In the genomic region with DNA sequence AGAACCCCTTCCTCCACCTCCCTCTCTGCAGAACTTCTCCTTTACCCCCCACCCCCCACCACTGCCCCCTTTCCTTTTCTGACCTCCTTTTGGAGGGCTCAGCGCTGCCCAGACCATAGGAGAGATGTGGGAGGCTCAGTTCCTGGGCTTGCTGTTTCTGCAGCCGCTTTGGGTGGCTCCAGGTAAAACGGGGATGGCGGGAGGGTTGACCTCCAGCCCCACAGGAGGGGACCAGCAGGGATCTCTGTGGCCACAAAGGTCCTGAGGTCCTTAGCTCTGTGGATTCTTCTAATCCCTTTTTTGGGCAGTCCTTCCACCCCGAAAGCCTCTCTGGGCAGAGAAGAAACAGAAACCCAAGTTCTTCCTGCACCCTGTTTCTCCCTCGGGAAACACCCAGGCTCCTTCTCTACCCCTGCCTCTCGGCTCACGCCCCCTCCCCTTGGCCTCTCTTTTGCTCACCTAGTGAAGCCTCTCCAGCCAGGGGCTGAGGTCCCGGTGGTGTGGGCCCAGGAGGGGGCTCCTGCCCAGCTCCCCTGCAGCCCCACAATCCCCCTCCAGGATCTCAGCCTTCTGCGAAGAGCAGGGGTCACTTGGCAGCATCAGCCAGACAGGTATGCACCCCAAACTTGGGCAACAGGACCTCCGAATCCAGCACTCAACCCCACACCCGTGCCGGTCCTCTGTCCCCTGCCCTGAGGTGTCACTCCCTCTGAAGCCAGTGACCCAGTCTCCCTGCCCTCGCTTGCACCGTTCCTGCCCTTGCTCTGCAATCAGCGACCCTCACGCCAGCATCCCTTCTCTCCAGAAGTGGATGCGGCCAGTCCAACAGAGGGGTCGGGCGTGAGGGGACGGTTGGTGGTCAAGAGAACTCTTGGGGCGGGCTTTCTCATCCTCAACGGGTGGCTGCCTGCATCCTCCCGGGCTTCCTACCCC, we compare ENCODE assay signal across 12 cellular contexts. TPM values are rescaled to one million over a fixed set of nuclear protein-coding genes. Genes with fewer than 3 reads are reported as not detected.
A peak's percentile ranks its signal among the peaks of the same experiment; 100 is the strongest.
DNase-seq lines count a peak whose midpoint lies in the region; ATAC-seq and TF ChIP-seq lines count a peak whose summit lies in the region.
"Had no signal": no experiment of that assay in that cellular context is flagged by ENCODE, and none has a peak within 500 bp of the region (broad histone marks: within the 10 kb centered on the region; RNA-seq: fewer than 3 reads in every experiment).

No MANE protein-coding gene starts in this region.

- no peak overlapping the region for H2AFZ ChIP-seq in hepatocyte

- TF ChIP-seq CTCF in hepatocyte (IDR thresholded peaks at IDR 0.05; ENCODE audit: poor library complexity) (no peak), stomach (IDR thresholded peaks at IDR 0.05) (no peak)

- no peaks in the 10 kb centered on the region for H3K36me3 ChIP-seq in hepatocyte (replicated peaks; ENCODE audit: insufficient read depth, low read depth)
- H3K36me3 ChIP-seq in stomach = peaks cover 12 to 23% (median 19%) of the 10 kb centered on the region in 4 donors

- no peak for ATAC-seq in T-helper 17 cell
- no peak for ATAC-seq in GM21717 (IDR thresholded peaks at IDR 0.05; ENCODE audit: unreplicated experiment)

- H3K4me1 ChIP-seq in hepatocyte (ENCODE audit: insufficient read depth) = peaks cover 37% of the 10 kb centered on the region
- peaks cover 37 to 92% (median 81%) of the 10 kb centered on the region in 4 donors for H3K4me1 ChIP-seq in stomach

- no peak for TF ChIP-seq POLR2A in stomach (IDR thresholded peaks at IDR 0.05)

- H3K4me2 ChIP-seq in hepatocyte = peak overlapping the region; percentile 70

- intact Hi-C loops in stomach (cut with DNase I; ENCODE audit: low total_unique reads) (no loop called here), posterior vena cava (cut with DNase I) (no loop called here)

- H3K27me3 Mint-ChIP-seq in activated T-cell treated with anti-CD3 and anti-CD28 coated beads, Interleukin-2, amount 50 U/mL, for 24 hours = peaks cover 20% of the 10 kb centered on the region
- peaks cover 48% of the 10 kb centered on the region for H3K27me3 Mint-ChIP-seq in T-helper 17 cell

- H3K9me3 Mint-ChIP-seq in activated T-cell treated with anti-CD3 and anti-CD28 coated beads, Interleukin-2, amount 50 U/mL, for 24 hours = no peaks in the 10 kb centered on the region

- H3K4me3 ChIP-seq in hepatocyte = no peak overlapping the region
- H3K4me3 ChIP-seq in stomach = peak overlapping the region; percentile 39 to 48 (median 40)

- WGBS in hepatocyte (ENCODE audit: low lambda C conversion rate, missing lambda C conversion rate) = 54% methylated on average over 23 of the region's 24 CpGs
- WGBS in stomach, 5 donors = 57 to 71% (median 65%) methylated on average over 16 to 24 of the region's 24 CpGs

- H3K4me3 Mint-ChIP-seq in activated T-cell treated with anti-CD3 and anti-CD28 coated beads, Interleukin-2, amount 50 U/mL, for 24 hours = peak overlapping the region; percentile 94
- H3K4me3 Mint-ChIP-seq in T-helper 17 cell = peak overlapping the region; percentile 92

- no peak overlapping the region for H3K27ac ChIP-seq in hepatocyte
- peak overlapping the region in 4 of 5 donors; percentile 28 to 66 (median 59) for H3K27ac ChIP-seq in stomach
- H3K27ac ChIP-seq: right atrium auricular region had no signal

- DNase-seq in activated T-cell treated with anti-CD3 and anti-CD28 coated beads, Interleukin-2, amount 50 U/mL, for 24 hours = no peak
- DNase-seq in activated T-cell treated with anti-CD3 and anti-CD28 coated beads, Interleukin-2, amount 50 U/mL, for 48 hours = no peak
- DNase-seq in T-helper 17 cell (no peak), hepatocyte (ENCODE audit: low spot score) (no peak), stomach (no peak), posterior vena cava (ENCODE audit: low spot score) (no peak), middle frontal gyrus (ENCODE audit: extremely low spot score, low spot score) (no peak)
- DNase-seq: kidney, NCI-H524 treated with DMSO at 0.1 percent for 48 hours had no signal

- TF ChIP-seq EP300 in stomach (IDR thresholded peaks at IDR 0.05) = no peak

- peaks cover 65% of the 10 kb centered on the region for H3K36me3 Mint-ChIP-seq in activated T-cell treated with anti-CD3 and anti-CD28 coated beads, Interleukin-2, amount 50 U/mL, for 24 hours (ENCODE audit: low read depth)
- peaks cover 9% of the 10 kb centered on the region for H3K36me3 Mint-ChIP-seq in T-helper 17 cell (ENCODE audit: low read depth)

- peaks cover 20% of the 10 kb centered on the region for H3K79me2 ChIP-seq in hepatocyte

- peaks cover 82% of the 10 kb centered on the region for H3K4me1 Mint-ChIP-seq in activated T-cell treated with anti-CD3 and anti-CD28 coated beads, Interleukin-2, amount 50 U/mL, for 24 hours (ENCODE audit: low read depth)
- H3K4me1 Mint-ChIP-seq in T-helper 17 cell = peaks cover 30% of the 10 kb centered on the region

- H3K9me3 ChIP-seq in T-helper 17 cell (ENCODE audit: control insufficient read depth, low read length, poor library complexity, severe bottlenecking) = no peaks in the 10 kb centered on the region
- no peaks in the 10 kb centered on the region for H3K9me3 ChIP-seq in hepatocyte (ENCODE audit: low read depth)
- H3K9me3 ChIP-seq in stomach = no peaks in the 10 kb centered on the region
- H3K9me3 ChIP-seq: right atrium auricular region had no signal

- peaks cover 19% of the 10 kb centered on the region for H4K20me1 ChIP-seq in hepatocyte (ENCODE audit: insufficient read depth, poor library complexity, severe bottlenecking)

- H3K27me3 ChIP-seq in hepatocyte (no peaks in the 10 kb centered on the region), stomach (peaks cover 0 to 35% (median 13%) of the 10 kb centered on the region in 3 donors)
- H3K27me3 ChIP-seq: right atrium auricular region had no signal

- peak overlapping the region; percentile 93 for H3K27ac Mint-ChIP-seq in activated T-cell treated with anti-CD3 and anti-CD28 coated beads, Interleukin-2, amount 50 U/mL, for 24 hours
- no peak overlapping the region for H3K27ac Mint-ChIP-seq in T-helper 17 cell

- no peaks in the 10 kb centered on the region for H3K9me2 ChIP-seq in hepatocyte (replicated peaks; ENCODE audit: insufficient read depth)

RNA-seq across cellular contexts. Expression of gene LAG3, which starts 0.7 kb away (rescaled TPM):
- 1 to 10 TPM; 3.8 to 4.6 TPM for total RNA-seq in T-helper 17 cell
- total RNA-seq in hepatocyte = 0.52 and 0.70 TPM in 2 replicates
- polyA plus RNA-seq in hepatocyte = 0.91 and 1.2 TPM in 2 replicates
- total RNA-seq in stomach = 1 to 10 TPM in 2 of 5 donors, not detected in 3; 2.2 to 2.3 TPM
- polyA plus RNA-seq in stomach = 1 to 10 TPM in 2 of 3 donors, under 1 TPM in 1; 0.25 to 1.4 (median 1.2) TPM
- 1 to 10 TPM in 1 of 2 donors, under 1 TPM in 1; 0.57 to 1.2 TPM for total RNA-seq in posterior vena cava
- total RNA-seq: M059J had no signal

RNA-seq across cellular contexts. Expression of gene PTMS, which starts 6.8 kb away (rescaled TPM):
- 10 to 100 TPM in 1 of 2 donors, 1 to 10 TPM in 1; 7.0 to 12.0 TPM for total RNA-seq in T-helper 17 cell
- 179 and 180 TPM in 2 replicates for total RNA-seq in hepatocyte
- polyA plus RNA-seq in hepatocyte = 282 and 315 TPM in 2 replicates
- 100 to 1,000 TPM in 1 of 5 donors, 10 to 100 TPM in 4; 22.8 to 261 (median 78.2) TPM for total RNA-seq in stomach
- 100 to 1,000 TPM; 228 to 363 (median 307) TPM for polyA plus RNA-seq in stomach
- total RNA-seq in posterior vena cava = 100 to 1,000 TPM; 373 to 398 TPM

RNA-seq across cellular contexts. Expression of gene CD4, which starts 16.3 kb away (rescaled TPM):
- total RNA-seq in T-helper 17 cell (100 to 1,000 TPM; 187 to 205 TPM), hepatocyte (2.4 and 2.7 TPM in 2 replicates), stomach (10 to 100 TPM in 1 of 5 donors, 1 to 10 TPM in 2, not detected in 2; 7.2 to 25.9 (median 9.7) TPM), posterior vena cava (10 to 100 TPM; 12.9 to 36.0 TPM)
- polyA plus RNA-seq in hepatocyte (2.7 and 6.4 TPM in 2 replicates), stomach (1 to 10 TPM; 2.0 to 7.3 (median 3.9) TPM)
- total RNA-seq: M059J had no signal

RNA-seq across cellular contexts. Expression of gene MLF2, which starts 20.1 kb away (rescaled TPM):
- total RNA-seq in T-helper 17 cell (100 to 1,000 TPM; 104 to 108 TPM), hepatocyte (210 and 241 TPM in 2 replicates), stomach (100 to 1,000 TPM in 4 of 5 donors, 1 to 10 TPM in 1; 9.3 to 296 (median 128) TPM), posterior vena cava (100 to 1,000 TPM; 106 to 145 TPM)
- polyA plus RNA-seq in hepatocyte (508 and 535 TPM in 2 replicates), stomach (100 to 1,000 TPM; 168 to 183 (median 180) TPM)

RNA-seq across cellular contexts. Expression of gene GPR162, which starts 48.6 kb away (rescaled TPM):
- total RNA-seq in T-helper 17 cell = under 1 TPM in 1 of 2 donors, not detected in 1; 0.63 TPM
- 1.2 and 2.3 TPM in 2 replicates for total RNA-seq in hepatocyte
- polyA plus RNA-seq in hepatocyte = 2.3 and 6.2 TPM in 2 replicates
- 1 to 10 TPM; 1.3 to 7.5 (median 1.8) TPM for total RNA-seq in stomach
- polyA plus RNA-seq in stomach = 1 to 10 TPM; 2.6 to 9.3 (median 6.4) TPM
- total RNA-seq in posterior vena cava = 1 to 10 TPM; 3.9 to 5.1 TPM

Comparison
In these comparisons a context has a peak if more than half of its experiments do, and no peak if none do; other contexts are left out.
1. RNA of gene CD4, which starts 16.3 kb away (total RNA-seq): 187 to 205 TPM in T-helper 17 cell; 12.9 to 36.0 TPM in posterior vena cava, 7.2 to 25.9 TPM in stomach and 2.4 to 2.7 TPM in hepatocyte; every median in the first group is over 4 times any median in the second.